Comparison of ENCODE assay signal across 8 cellular contexts in genomic region chr17:81471804-81472456, GRCh38.
DNase-seq lines count a peak whose midpoint lies in the region; TF ChIP-seq lines count a peak whose summit lies in the region.

No MANE protein-coding gene starts in this region.

- H3K27ac ChIP-seq in ACC112 (ENCODE audit: low read depth, low read length) = peak overlapping the region; percentile 57
- H3K27ac ChIP-seq in HEK293 (ENCODE audit: extremely low read depth, low read depth, low read length) = no peak overlapping the region

- H3K4me1 ChIP-seq in ACC112 (ENCODE audit: control insufficient read depth, insufficient read depth, low read length, unreplicated experiment) (peaks cover 10% of the 10 kb centered on the region), HEK293 (ENCODE audit: control insufficient read depth, insufficient read depth, low read length) (no peaks in the 10 kb centered on the region), adipocyte (ENCODE audit: control insufficient read depth, insufficient read depth, low read length) (peaks cover 16% of the 10 kb centered on the region)

- TF ChIP-seq CTCF in HEK293 (tag by site-specific recombination; IDR thresholded peaks at IDR 0.05) = no peak

- POLR2A ChIA-PET in HEK293 (lab: Yijun Ruan, JAX) = interaction anchor here (1.0 kb wide), 1 partner anchor 41 kb away, joined by 3 read pairs; the partner anchor contains the start of gene ACTG1

- CTCF ChIA-PET in HEK293 (lab: Yijun Ruan, JAX) = interaction anchor here (0.7 to 1.0 kb wide), 3 partner anchors 13 to 70 kb away, joined by 3 to 9 read pairs (median 4); no protein-coding TSS in a partner anchor

- no peaks in the 10 kb centered on the region for H3K79me2 ChIP-seq in ACC112 (ENCODE audit: control insufficient read depth, insufficient read depth, low read length, unreplicated experiment)

- DNase-seq in adipocyte (ENCODE audit: low read depth) (peak; percentile 31), iPS-NIHi11 (ENCODE audit: low spot score) (peak; percentile 89), superior temporal gyrus (ENCODE audit: extremely low spot score) (peak; percentile 75), germinal center (ENCODE audit: low spot score) (no peak), HuH-7.5 (ENCODE audit: low spot score) (no peak), NCI-H146 treated with DMSO at 0.1 percent for 48 hours (lab: John Stamatoyannopoulos, UW; ENCODE audit: unreplicated experiment) (no peak)

- peak overlapping the region; percentile 80 for H3K4me3 ChIP-seq in ACC112 (ENCODE audit: low read depth, low read length)
- H3K4me3 ChIP-seq in HEK293 (ENCODE audit: low read depth, low read length) = no peak overlapping the region
- H3K4me3 ChIP-seq in adipocyte (ENCODE audit: low read length) = peak overlapping the region; percentile 46

- H3K36me3 ChIP-seq in ACC112 (ENCODE audit: insufficient read depth, low read length) (no peaks in the 10 kb centered on the region), HEK293 (ENCODE audit: control insufficient read depth in 2 of 2, insufficient read depth in 1 of 2, low read length in 2 of 2) (peaks cover 0 to under 1% of the 10 kb centered on the region in 2 experiments; a peak in 1 of 3 replicates), adipocyte (ENCODE audit: control insufficient read depth, insufficient read depth, low read length, severe bottlenecking) (no peaks in the 10 kb centered on the region)

- H2AFZ ChIP-seq in ACC112 (ENCODE audit: low read length, unreplicated experiment) = peak overlapping the region; percentile 7

- H3K9ac ChIP-seq in adipocyte (ENCODE audit: low read length) = peak overlapping the region; percentile 62

- H3K27me3 ChIP-seq in ACC112 (ENCODE audit: insufficient read depth, low read length) = no peaks in the 10 kb centered on the region
- H3K27me3 ChIP-seq in adipocyte (replicated peaks; ENCODE audit: control insufficient read depth, insufficient read depth, low read length) = no peaks in the 10 kb centered on the region

- H3K9me3 ChIP-seq in HEK293 (ENCODE audit: control insufficient read depth, insufficient read depth, low read depth, low read length) = no peaks in the 10 kb centered on the region
- H3K9me3 ChIP-seq in adipocyte (ENCODE audit: control insufficient read depth, low read length) = peaks cover 3% of the 10 kb centered on the region

TF ChIP-seq in HEK293, 187 proteins besides CTCF, POLR2A, EP300 and RAD21:
- TF ChIP-seq, protein P1, sequence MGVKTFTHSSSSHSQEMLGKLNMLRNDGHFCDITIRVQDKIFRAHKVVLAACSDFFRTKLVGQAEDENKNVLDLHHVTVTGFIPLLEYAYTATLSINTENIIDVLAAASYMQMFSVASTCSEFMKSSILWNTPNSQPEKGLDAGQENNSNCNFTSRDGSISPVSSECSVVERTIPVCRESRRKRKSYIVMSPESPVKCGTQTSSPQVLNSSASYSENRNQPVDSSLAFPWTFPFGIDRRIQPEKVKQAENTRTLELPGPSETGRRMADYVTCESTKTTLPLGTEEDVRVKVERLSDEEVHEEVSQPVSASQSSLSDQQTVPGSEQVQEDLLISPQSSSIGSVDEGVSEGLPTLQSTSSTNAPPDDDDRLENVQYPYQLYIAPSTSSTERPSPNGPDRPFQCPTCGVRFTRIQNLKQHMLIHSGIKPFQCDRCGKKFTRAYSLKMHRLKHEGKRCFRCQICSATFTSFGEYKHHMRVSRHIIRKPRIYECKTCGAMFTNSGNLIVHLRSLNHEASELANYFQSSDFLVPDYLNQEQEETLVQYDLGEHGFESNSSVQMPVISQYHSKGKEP (tag by site-specific recombination; IDR thresholded peaks at IDR 0.05) = peak; percentile 25; the same call in 1 of the 2 replicates
- no peak for TF ChIP-seq SCRT2 (tag by site-specific recombination; IDR thresholded peaks at IDR 0.05)
- TF ChIP-seq HOXA7 (CRISPR knock-in tag; IDR thresholded peaks at IDR 0.05; ENCODE audit: borderline replicate concordance) = no peak
- peak; percentile 48; the same call in 1 of the 2 replicates for TF ChIP-seq MZF1 (tag by site-specific recombination; IDR thresholded peaks at IDR 0.05; ENCODE audit: borderline replicate concordance)
- no peak for TF ChIP-seq ZNF585B (tag by site-specific recombination; IDR thresholded peaks at IDR 0.05)
- TF ChIP-seq ZSCAN16 (tag by site-specific recombination; IDR thresholded peaks at IDR 0.05) = no peak
- TF ChIP-seq SP2 (tag by site-specific recombination; IDR thresholded peaks at IDR 0.05) = peak; percentile 42
- TF ChIP-seq ZFP37 (tag by site-specific recombination; IDR thresholded peaks at IDR 0.05) = no peak
- TF ChIP-seq ZNF513 (tag by site-specific recombination; IDR thresholded peaks at IDR 0.05) = no peak
- no peak for TF ChIP-seq ZNF23 (tag by site-specific recombination; IDR thresholded peaks at IDR 0.05; ENCODE audit: borderline replicate concordance)
- no peak for TF ChIP-seq ZNF211 (tag by site-specific recombination; IDR thresholded peaks at IDR 0.05; ENCODE audit: low read depth)
- peak; percentile 67; the same call in 1 of the 2 replicates for TF ChIP-seq YY2 (tag by site-specific recombination; IDR thresholded peaks at IDR 0.05)
- no peak for TF ChIP-seq REPIN1 (tag by site-specific recombination; IDR thresholded peaks at IDR 0.05; ENCODE audit: low read depth)

Comparison
In these comparisons a context has a peak if more than half of its experiments do, and no peak if none do; other contexts are left out.
1. DNase-seq: peak in adipocyte (single experiment), iPS-NIHi11 (single experiment) and superior temporal gyrus (single experiment); none in germinal center (single experiment), HuH-7.5 (single experiment) and NCI-H146 treated with DMSO at 0.1 percent for 48 hours (single experiment).